In genomic region chr7:1641173-1641572, GRCh38 we compare ENCODE assay signal across 26 cellular contexts. TPM values are rescaled to one million over a fixed set of nuclear protein-coding genes. Genes with fewer than 3 reads are reported as not detected.
"Had no signal": no experiment of that assay in that cellular context is flagged by ENCODE, and none has a peak within 500 bp of the region (broad histone marks: within the 10 kb centered on the region; RNA-seq: fewer than 3 reads in every experiment).

No MANE protein-coding gene starts in this region.

- H3K4me1 ChIP-seq: gastroesophageal sphincter, left lung, sigmoid colon, transverse colon had no signal

- H3K4me2 ChIP-seq: hepatocyte had no signal

- H3K9me3 ChIP-seq: ovary, psoas muscle had no signal

- H3K4me3 ChIP-seq: coronary artery, esophagus muscularis mucosa, gastroesophageal sphincter, heart left ventricle, hepatocyte, left lung, ovary, psoas muscle, sigmoid colon, thoracic aorta, transverse colon had no signal

- FAIRE-seq: endothelial cell of umbilical vein had no signal

- H2AFZ ChIP-seq: hepatocyte had no signal

- H3K36me3 ChIP-seq: esophagus muscularis mucosa, gastroesophageal sphincter, heart left ventricle, left lung, ovary, sigmoid colon, thoracic aorta, transverse colon had no signal

- ATAC-seq: foreskin keratinocyte; gastroesophageal sphincter; heart left ventricle; left cardiac atrium; left lung; naive thymus-derived CD4-positive, alpha-beta T cell; psoas muscle; right cardiac atrium; stimulated activated effector memory CD8-positive, alpha-beta T cell treated with anti-CD3 and anti-CD28 coated beads, Interleukin-12 subunit alpha, Interleukin-12 subunit beta, amount 100 ng/mL, for 72 hours had no signal

- H3K79me2 ChIP-seq: hepatocyte had no signal

- H3K27me3 ChIP-seq: hepatocyte, ovary had no signal

- DNase-seq: dermis blood vessel endothelial cell; effector memory CD4-positive, alpha-beta T cell; foreskin keratinocyte; heart left ventricle; left cardiac atrium; mammary epithelial cell; mesendoderm; midbrain; naive thymus-derived CD4-positive, alpha-beta T cell; nucleus accumbens; ovary; psoas muscle; sigmoid colon; stimulated activated CD4-positive, alpha-beta T cell treated with anti-CD3 and anti-CD28 coated beads, Interleukin-2, amount 100 ng/mL, for 24 hours; stimulated activated CD4-positive, alpha-beta T cell treated with anti-CD3 and anti-CD28 coated beads, Interleukin-4, amount 100 ng/mL, for 24 hours; stimulated activated naive CD4-positive, alpha-beta T cell treated with Interleukin-2 at 50 U/mL for 16 hours; transverse colon had no signal

- H3K27ac ChIP-seq: coronary artery, esophagus muscularis mucosa, foreskin keratinocyte, gastroesophageal sphincter, heart left ventricle, hepatocyte, left lung, ovary, psoas muscle, sigmoid colon, thoracic aorta, transverse colon had no signal

RNA-seq across cellular contexts. Expression of gene ELFN1, which starts 28.9 kb away (rescaled TPM):
- total RNA-seq: foreskin keratinocyte had no signal
- polyA plus RNA-seq: naive thymus-derived CD4-positive, alpha-beta T cell had no signal
